Comparison of ENCODE assay signal across 8 cellular contexts in genomic region chr15:85858586-85859375, GRCh38.
DNase-seq lines count a peak whose midpoint lies in the region; ATAC-seq and TF ChIP-seq lines count a peak whose summit lies in the region.

No MANE protein-coding gene starts in this region.

- TF ChIP-seq CTCF in AG09319 (IDR thresholded peaks at IDR 0.05; ENCODE audit: low read depth, low read length) (peak; percentile 72), chondrocyte (IDR thresholded peaks at IDR 0.05) (peak; percentile 87)

- no peaks in the 10 kb centered on the region for H3K9me3 Mint-ChIP-seq in activated CD4-positive, alpha-beta T cell treated with anti-CD3 and anti-CD28 coated beads for 36 hours (ENCODE audit: low read depth)
- H3K9me3 Mint-ChIP-seq in chondrocyte (ENCODE audit: low read depth) = no peaks in the 10 kb centered on the region

- CTCF ChIA-PET in activated CD4-positive, alpha-beta T cell treated with anti-CD3 and anti-CD28 coated beads for 36 hours (lab: Charles Lee) = interaction anchor here (0.6 to 1.8 kb wide), 15 partner anchors 8 to 885 kb away, joined by 3 to 6 read pairs (median 3); no protein-coding TSS in a partner anchor

- intact Hi-C loops in activated CD4-positive, alpha-beta T cell treated with anti-CD3 and anti-CD28 coated beads for 36 hours (cut with DNase I, micrococcal nuclease) = loop anchor here in 1 of 2 experiments (5.0 to 10.0 kb wide), 3 partner anchors 324 to 1746 kb away; no protein-coding TSS in a partner anchor

- POLR2A ChIA-PET in activated CD4-positive, alpha-beta T cell treated with anti-CD3 and anti-CD28 coated beads for 36 hours (lab: Charles Lee) = no interaction called here

- peaks cover 26% of the 10 kb centered on the region for H3K27me3 Mint-ChIP-seq in activated CD4-positive, alpha-beta T cell treated with anti-CD3 and anti-CD28 coated beads for 36 hours
- H3K27me3 Mint-ChIP-seq in chondrocyte (ENCODE audit: low read depth) = peaks cover 44% of the 10 kb centered on the region

- DNase-seq in AG09319 (ENCODE audit: extremely low read depth, low read depth) = no peak
- DNase-seq in NCI-H2196 (lab: John Stamatoyannopoulos, UW; ENCODE audit: unreplicated experiment) = peak; percentile 61
- peak; percentile 89 for DNase-seq in activated CD4-positive, alpha-beta T cell treated with anti-CD3 and anti-CD28 coated beads for 36 hours
- no peak for DNase-seq in chondrocyte (ENCODE audit: low spot score)
- peak; percentile 68 for DNase-seq in left lobe of liver (ENCODE audit: low spot score)
- DNase-seq in stimulated activated CD4-positive, alpha-beta T cell treated with anti-CD3 and anti-CD28 coated beads, Interleukin-4, amount 100 ng/mL, for 48 hours (ENCODE audit: low read depth in 2 of 2) = peak; percentile 74 to 77

- H3K4me3 Mint-ChIP-seq in activated CD4-positive, alpha-beta T cell treated with anti-CD3 and anti-CD28 coated beads for 36 hours = peak overlapping the region; percentile 32
- H3K4me3 Mint-ChIP-seq in chondrocyte (ENCODE audit: unreplicated experiment) = no peak overlapping the region

- no peak overlapping the region for H3K27ac Mint-ChIP-seq in activated CD4-positive, alpha-beta T cell treated with anti-CD3 and anti-CD28 coated beads for 36 hours
- no peak overlapping the region for H3K27ac Mint-ChIP-seq in chondrocyte (ENCODE audit: unreplicated experiment)

- peak; percentile 89 for ATAC-seq in GM18870 (IDR thresholded peaks at IDR 0.05; ENCODE audit: unreplicated experiment)
- ATAC-seq in HG03097 (IDR thresholded peaks at IDR 0.05; ENCODE audit: low FRiP score, unreplicated experiment) = peak; percentile 92
- peak; percentile 95 for ATAC-seq in activated CD4-positive, alpha-beta T cell treated with anti-CD3 and anti-CD28 coated beads for 36 hours
- peak; percentile 96 for ATAC-seq in left lobe of liver

- no peaks in the 10 kb centered on the region for H3K36me3 Mint-ChIP-seq in activated CD4-positive, alpha-beta T cell treated with anti-CD3 and anti-CD28 coated beads for 36 hours (ENCODE audit: low read depth)
- H3K36me3 Mint-ChIP-seq in chondrocyte (ENCODE audit: low read depth) = no peaks in the 10 kb centered on the region

- H3K4me1 Mint-ChIP-seq in activated CD4-positive, alpha-beta T cell treated with anti-CD3 and anti-CD28 coated beads for 36 hours = peaks cover 5% of the 10 kb centered on the region
- H3K4me1 Mint-ChIP-seq in chondrocyte (ENCODE audit: low read depth) = peaks cover 5% of the 10 kb centered on the region

Comparison
In these comparisons a context has a peak if more than half of its experiments do, and no peak if none do; other contexts are left out.
1. DNase-seq: peak in NCI-H2196 (single experiment), activated CD4-positive, alpha-beta T cell treated with anti-CD3 and anti-CD28 coated beads for 36 hours (single experiment), left lobe of liver (single experiment) and stimulated activated CD4-positive, alpha-beta T cell treated with anti-CD3 and anti-CD28 coated beads, Interleukin-4, amount 100 ng/mL, for 48 hours (2 of 2); none in AG09319 (single experiment) and chondrocyte (single experiment).
2. Peak in every context shown above with its lines, with median percentiles within 50 percentile points of each other: ATAC-seq.